20 cellular contexts compared by ENCODE assay signal in genomic region chr12:102093319-102093718, GRCh38. TPM values are rescaled to one million over a fixed set of nuclear protein-coding genes. Genes with fewer than 3 reads are reported as not detected.
A peak's percentile ranks its signal among the peaks of the same experiment; 100 is the strongest.
DNase-seq lines count a peak whose midpoint lies in the region; ATAC-seq, FAIRE-seq and TF ChIP-seq lines count a peak whose summit lies in the region.
"Had no signal": no experiment of that assay in that cellular context is flagged by ENCODE, and none has a peak within 500 bp of the region (broad histone marks: within the 10 kb centered on the region; RNA-seq: fewer than 3 reads in every experiment).

No MANE protein-coding gene starts in this region.

- no peak overlapping the region for H3K4me3 Mint-ChIP-seq in chondrocyte (ENCODE audit: unreplicated experiment)
- H3K4me3 Mint-ChIP-seq: activated T-helper 1 cell treated with anti-CD3 and anti-CD28 coated beads, Interleukin-12 subunit alpha, Interleukin-12 subunit beta, Interleukin-2, Interleukin-4 antibody, amounts not matched to agents 30 ng/mL and 10 ng/mL and 1 ng/mL, durations not matched to agents 14 hours and 24 hours and 36 hours; B cell; dendritic cell treated with granulocyte-macrophage colony-stimulating factor and Interleukin-4, amounts not matched to agents 40 ng/mL and 50 ng/mL, for 4 days; naive thymus-derived CD8-positive, alpha-beta T cell; stimulated activated naive CD8-positive, alpha-beta T cell treated with anti-CD3 and anti-CD28 coated beads, Interleukin-15, Interleukin-2, amounts not matched to agents 100 ng/mL and 50 ng/mL, for 24 hours had no signal

- H3K4me1 Mint-ChIP-seq in chondrocyte (ENCODE audit: low read depth), result peaks cover 25% of the 10 kb centered on the region
- H3K4me1 Mint-ChIP-seq: B cell had no signal

- intact Hi-C loops in kidney (cut with DNase I), result no loop called here
- intact Hi-C loops in aorta (cut with DNase I), result no loop called here

- peaks cover 7% of the 10 kb centered on the region for H3K36me3 Mint-ChIP-seq in chondrocyte (ENCODE audit: low read depth)

- no peaks in the 10 kb centered on the region for H3K27me3 ChIP-seq in aorta (ENCODE audit: control insufficient read depth in 1 of 2, insufficient read depth in 2 of 2, low read length in 1 of 2)
- H3K27me3 ChIP-seq: transverse colon had no signal

- no peaks in the 10 kb centered on the region for H3K9me3 Mint-ChIP-seq in chondrocyte (ENCODE audit: low read depth)
- H3K9me3 Mint-ChIP-seq: activated naive CD4-positive, alpha-beta T cell treated with anti-CD3 and anti-CD28 coated beads, Interleukin-2, amount 50 U/mL, for 72 hours; activated T-helper 1 cell treated with anti-CD3 and anti-CD28 coated beads, Interleukin-12 subunit alpha, Interleukin-12 subunit beta, Interleukin-2, Interleukin-4 antibody, amounts not matched to agents 30 ng/mL and 10 ng/mL and 1 ng/mL, durations not matched to agents 14 hours and 24 hours and 36 hours; stimulated activated naive CD8-positive, alpha-beta T cell treated with anti-CD3 and anti-CD28 coated beads, Interleukin-15, Interleukin-2, amounts not matched to agents 100 ng/mL and 50 ng/mL, for 24 hours had no signal

- H3K4me3 ChIP-seq in kidney (ENCODE audit: low read length in 2 of 2) (no peak overlapping the region), aorta (ENCODE audit: low read length in 2 of 2) (no peak overlapping the region)
- H3K4me3 ChIP-seq: transverse colon had no signal

- no peak overlapping the region for H3K27ac ChIP-seq in kidney (ENCODE audit: low read depth in 2 of 2, low read length in 2 of 2)
- no peak overlapping the region for H3K27ac ChIP-seq in aorta (ENCODE audit: low read depth in 1 of 2, low read length in 2 of 2)
- H3K27ac ChIP-seq: transverse colon had no signal

- H3K9ac ChIP-seq in kidney (ENCODE audit: low read length in 2 of 2), result no peak overlapping the region

- H3K27ac Mint-ChIP-seq in chondrocyte (ENCODE audit: unreplicated experiment), result peak overlapping the region; percentile 55
- H3K27ac Mint-ChIP-seq: activated naive CD4-positive, alpha-beta T cell treated with anti-CD3 and anti-CD28 coated beads, Interleukin-2, amount 50 U/mL, for 72 hours; activated T-helper 1 cell treated with anti-CD3 and anti-CD28 coated beads, Interleukin-12 subunit alpha, Interleukin-12 subunit beta, Interleukin-2, Interleukin-4 antibody, amounts not matched to agents 30 ng/mL and 10 ng/mL and 1 ng/mL, durations not matched to agents 14 hours and 24 hours and 36 hours; B cell; dendritic cell treated with granulocyte-macrophage colony-stimulating factor and Interleukin-4, amounts not matched to agents 40 ng/mL and 50 ng/mL, for 4 days; stimulated activated naive CD8-positive, alpha-beta T cell treated with anti-CD3 and anti-CD28 coated beads, Interleukin-15, Interleukin-2, amounts not matched to agents 100 ng/mL and 50 ng/mL, for 24 hours had no signal

- TF ChIP-seq CTCF in chondrocyte (IDR thresholded peaks at IDR 0.05) (no peak), kidney (IDR thresholded peaks at IDR 0.05; ENCODE audit: borderline replicate concordance, extremely low read depth, insufficient read depth) (no peak)

- H3K9me3 ChIP-seq in kidney (ENCODE audit: control insufficient read depth in 1 of 2, low read length in 2 of 2) (no peaks in the 10 kb centered on the region), aorta (ENCODE audit: control insufficient read depth, low read length) (no peaks in the 10 kb centered on the region)
- H3K9me3 ChIP-seq: transverse colon had no signal

- no peaks in the 10 kb centered on the region for H3K4me1 ChIP-seq in kidney (ENCODE audit: control insufficient read depth in 1 of 2, insufficient read depth in 1 of 2, low read depth in 1 of 2, low read length in 2 of 2)
- H3K4me1 ChIP-seq in aorta (ENCODE audit: control insufficient read depth in 1 of 2, insufficient read depth in 2 of 2, low read length in 2 of 2), result no peaks in the 10 kb centered on the region
- H3K4me1 ChIP-seq: transverse colon had no signal

- H3K27me3 Mint-ChIP-seq in chondrocyte (ENCODE audit: low read depth), result no peaks in the 10 kb centered on the region
- H3K27me3 Mint-ChIP-seq: B cell; dendritic cell treated with granulocyte-macrophage colony-stimulating factor and Interleukin-4, amounts not matched to agents 40 ng/mL and 50 ng/mL, for 4 days; naive thymus-derived CD8-positive, alpha-beta T cell; stimulated activated naive CD8-positive, alpha-beta T cell treated with anti-CD3 and anti-CD28 coated beads, Interleukin-15, Interleukin-2, amounts not matched to agents 100 ng/mL and 50 ng/mL, for 24 hours had no signal

- DNase-seq in HS-5 (ENCODE audit: low read depth), result peak; percentile 13
- DNase-seq in chondrocyte (ENCODE audit: low spot score), result no peak
- no peak for DNase-seq in kidney
- DNase-seq in NK-92 (lab: John Stamatoyannopoulos, UW; ENCODE audit: unreplicated experiment), result no peak
- no peak for DNase-seq in NCI-H146 treated with DMSO at 0.1 percent for 48 hours (lab: John Stamatoyannopoulos, UW; ENCODE audit: unreplicated experiment)
- DNase-seq in aorta, result no peak
- DNase-seq: activated CD4-positive, alpha-beta T cell treated with anti-CD3 and anti-CD28 coated beads for 1 hour; COR-L47; mesendoderm; naive thymus-derived CD8-positive, alpha-beta T cell; NCI-H1417; NCI-H526 treated with DMSO at 0.1 percent for 48 hours; transverse colon had no signal

- H3K36me3 ChIP-seq in kidney (ENCODE audit: control insufficient read depth in 1 of 2, insufficient read depth in 2 of 2, low read length in 2 of 2), result peaks cover under 1 to 5% of the 10 kb centered on the region in 2 donors
- H3K36me3 ChIP-seq in aorta (ENCODE audit: control insufficient read depth in 1 of 2, insufficient read depth in 2 of 2, low read length in 1 of 2), result no peaks in the 10 kb centered on the region

- peak; percentile 35 for FAIRE-seq in kidney (lab: Jason Lieb, UNC)
- FAIRE-seq: frontal cortex had no signal

- ATAC-seq in HG03159 (IDR thresholded peaks at IDR 0.05; ENCODE audit: unreplicated experiment), result no peak
- ATAC-seq in aorta (ENCODE audit: low FRiP score), result no peak
- ATAC-seq: activated naive CD4-positive, alpha-beta T cell treated with anti-CD3 and anti-CD28 coated beads, Interleukin-2, amount 50 U/mL, for 72 hours; naive thymus-derived CD8-positive, alpha-beta T cell had no signal

RNA-seq across cellular contexts. Expression of gene NUP37, which starts 26.6 kb away (rescaled TPM):
- total RNA-seq in chondrocyte (17.7 to 25.9 TPM (median 19.7 TPM) in 3 replicates), kidney (23.2 TPM), aorta (10 to 100 TPM; 12.6 to 16.1 TPM)
- polyA plus RNA-seq in kidney (ENCODE audit: insufficient read depth, low read depth, low replicate concordance) (26.7 TPM), aorta (1 to 10 TPM; 9.5 to 9.7 TPM)

RNA-seq across cellular contexts. Expression of gene PARPBP, which starts 26.7 kb away (rescaled TPM):
- 3.8 to 5.2 TPM (median 3.9 TPM) in 3 replicates for total RNA-seq in chondrocyte
- 2.8 TPM for total RNA-seq in kidney
- 1.1 TPM for polyA plus RNA-seq in kidney (ENCODE audit: insufficient read depth, low read depth, low replicate concordance)
- total RNA-seq in aorta, result 1 to 10 TPM; 2.9 to 7.2 TPM
- polyA plus RNA-seq in aorta, result 1 to 10 TPM in 1 of 2 donors, under 1 TPM in 1; 0.41 to 1.1 TPM

RNA-seq across cellular contexts. Expression of gene WASHC3, which starts 31.5 kb away (rescaled TPM):
- total RNA-seq in chondrocyte, result 30.6 to 33.6 TPM (median 33.0 TPM) in 3 replicates
- 33.0 TPM for total RNA-seq in kidney
- polyA plus RNA-seq in kidney (ENCODE audit: insufficient read depth, low read depth, low replicate concordance), result 95.9 TPM
- total RNA-seq in aorta, result 10 to 100 TPM; 36.9 to 57.4 TPM
- 10 to 100 TPM; 62.0 to 70.7 TPM for polyA plus RNA-seq in aorta
